In genomic region chr15:96365781-96366525, GRCh38 we compare ENCODE assay signal across 25 cellular contexts. TPM values are rescaled to one million over a fixed set of nuclear protein-coding genes. Genes with fewer than 3 reads are reported as not detected.
DNase-seq lines count a peak whose midpoint lies in the region; ATAC-seq and TF ChIP-seq lines count a peak whose summit lies in the region.
"Had no signal": no experiment of that assay in that cellular context is flagged by ENCODE, and none has a peak within 500 bp of the region (broad histone marks: within the 10 kb centered on the region; RNA-seq: fewer than 3 reads in every experiment).

No MANE protein-coding gene starts in this region.

- H3K27ac ChIP-seq in mesenchymal stem cell (ENCODE audit: low read length, poor library complexity, severe bottlenecking) (no peak overlapping the region), smooth muscle cell (ENCODE audit: low read depth) (no peak overlapping the region), GM23248 (no peak overlapping the region)
- H3K27ac ChIP-seq: neutrophil, tibial artery had no signal

- H3K27me3 Mint-ChIP-seq in WTC11 (ENCODE audit: low read depth), result no peaks in the 10 kb centered on the region

- H3K4me1 ChIP-seq in mesenchymal stem cell (ENCODE audit: control insufficient read depth, insufficient read depth, low read depth, low read length) (peaks cover 34% of the 10 kb centered on the region), smooth muscle cell (ENCODE audit: low read depth) (peaks cover 47% of the 10 kb centered on the region), GM23248 (ENCODE audit: insufficient read depth) (0 out of 2 replicates have a peak, but pooled peaks cover 3% of the 10 kb centered on the region)

- WGBS in mesenchymal stem cell, result 2% methylated on average over 41 of the region's 42 CpGs
- 4% methylated on average over 42 of the region's 42 CpGs for WGBS in smooth muscle cell (ENCODE audit: low lambda C conversion rate)
- WGBS in GM23248 (ENCODE audit: low coverage in 1 of 2, low lambda C conversion rate in 2 of 2, missing lambda C conversion rate in 2 of 2), 2 experiments, result 49 to 51% methylated on average over 42 of the region's 42 CpGs

- no peaks in the 10 kb centered on the region for H4K20me1 ChIP-seq in smooth muscle cell (ENCODE audit: low read depth)
- H4K20me1 ChIP-seq in GM23248 (ENCODE audit: insufficient read depth), result no peaks in the 10 kb centered on the region

- no peak overlapping the region for H4K91ac ChIP-seq in mesenchymal stem cell (ENCODE audit: low read length)

- no peaks in the 10 kb centered on the region; the same call in 1 of the 2 replicates for H3K36me3 Mint-ChIP-seq in WTC11
- H3K36me3 Mint-ChIP-seq in stimulated activated effector memory CD8-positive, alpha-beta T cell treated with anti-CD3 and anti-CD28 coated beads, Interleukin-12 subunit alpha, Interleukin-12 subunit beta, amount 100 ng/mL, for 72 hours, result no peaks in the 10 kb centered on the region

- no peaks in the 10 kb centered on the region for H3K36me3 ChIP-seq in mesenchymal stem cell (ENCODE audit: control insufficient read depth in 1 of 2, insufficient read depth in 2 of 2, low read depth in 1 of 2, low read length in 2 of 2)
- no peaks in the 10 kb centered on the region for H3K36me3 ChIP-seq in smooth muscle cell (ENCODE audit: low read depth)
- H3K36me3 ChIP-seq in GM23248 (ENCODE audit: low read depth), result no peaks in the 10 kb centered on the region
- H3K36me3 ChIP-seq: neutrophil, tibial artery had no signal

- H2BK5ac ChIP-seq in mesenchymal stem cell (ENCODE audit: low read depth, low read length, poor library complexity, severe bottlenecking), result no peak overlapping the region

- no peaks in the 10 kb centered on the region for H3K9me3 ChIP-seq in mesenchymal stem cell (ENCODE audit: control insufficient read depth, low read length)
- no peaks in the 10 kb centered on the region for H3K9me3 ChIP-seq in smooth muscle cell (replicated peaks; ENCODE audit: low read depth)
- H3K9me3 ChIP-seq in GM23248 (ENCODE audit: low read depth), result no peaks in the 10 kb centered on the region
- H3K9me3 ChIP-seq: neutrophil, tibial artery had no signal

- H3K9me2 ChIP-seq in GM23248 (ENCODE audit: insufficient read depth), result no peaks in the 10 kb centered on the region

- DNase-seq in GM20000 (ENCODE audit: low spot score) (peak; percentile 17), WTC11 (ENCODE audit: low spot score) (no peak), mesenchymal stem cell (peak; percentile 25), smooth muscle cell (lab: John Stamatoyannopoulos, UW; ENCODE audit: unreplicated experiment) (no peak), GM23248 (no peak), NCI-H1092 treated with DMSO at 0.1 percent for 48 hours (lab: John Stamatoyannopoulos, UW) (no peak)
- no peak for DNase-seq in stimulated activated effector memory CD8-positive, alpha-beta T cell treated with anti-CD3 and anti-CD28 coated beads, Interleukin-12 subunit alpha, Interleukin-12 subunit beta, amount 100 ng/mL, for 72 hours (ENCODE audit: low spot score in 2 of 2)
- DNase-seq: activated CD4-positive, alpha-beta T cell treated with anti-CD3 and anti-CD28 coated beads for 1 hour; activated gamma-delta T cell treated with Interleukin-2 at 50 U/mL for 16 hours; activated T-cell treated with anti-CD3 and anti-CD28 coated beads, Interleukin-2, amount 50 U/mL, for 24 hours; CD4-positive, CD25-positive, alpha-beta regulatory T cell; EL; islet precursor cell; KG1; MM.1S; NCI-H1417 treated with DMSO at 0.1 percent for 48 hours; NCI-H2107; NCI-H446 treated with DMSO at 0.1 percent for 48 hours; PC-3; SHP77 treated with DMSO at 0.1 percent for 48 hours; stimulated activated CD4-positive, alpha-beta T cell treated with anti-CD3 and anti-CD28 coated beads, Interleukin-4, amount 100 ng/mL, for 24 hours; T-cell; tibial artery had no signal

- peak overlapping the region; percentile 58 for H4K8ac ChIP-seq in mesenchymal stem cell (ENCODE audit: low read length)

- POLR2A ChIA-PET in WTC11 (lab: Charles Lee), result no interaction called here

- no peak overlapping the region for H2BK120ac ChIP-seq in mesenchymal stem cell (ENCODE audit: low read depth, low read length)

- peaks cover 32 to 100% of the 10 kb centered on the region in 2 experiments for H3K27me3 ChIP-seq in mesenchymal stem cell (ENCODE audit: control insufficient read depth in 1 of 2, insufficient read depth in 1 of 2, low read length in 2 of 2)
- H3K27me3 ChIP-seq in smooth muscle cell (ENCODE audit: low read depth), result peaks cover 100% of the 10 kb centered on the region
- H3K27me3 ChIP-seq in GM23248 (replicated peaks; ENCODE audit: insufficient read depth), result peaks cover 23% of the 10 kb centered on the region; the same call in 1 of the 2 replicates
- H3K27me3 ChIP-seq: tibial artery had no signal

- H3K4me2 ChIP-seq in mesenchymal stem cell (ENCODE audit: low read length, poor library complexity, severe bottlenecking) (peak overlapping the region; percentile 67), smooth muscle cell (peak overlapping the region; percentile 48), GM23248 (ENCODE audit: unreplicated experiment) (no peak overlapping the region)

- H3K79me2 ChIP-seq in smooth muscle cell (ENCODE audit: low read depth), result no peaks in the 10 kb centered on the region
- no peaks in the 10 kb centered on the region for H3K79me2 ChIP-seq in GM23248 (ENCODE audit: insufficient read depth)

- H2AK5ac ChIP-seq in mesenchymal stem cell (ENCODE audit: low read length, severe bottlenecking), result no peak overlapping the region

- in situ Hi-C loops in GM23248 (cut with MboI), result loop anchor here (25.0 kb wide), 2 partner anchors 871 to 1704 kb away; no protein-coding TSS in a partner anchor

- H3K9me3 Mint-ChIP-seq in WTC11, result no peaks in the 10 kb centered on the region
- H3K9me3 Mint-ChIP-seq in stimulated activated effector memory CD8-positive, alpha-beta T cell treated with anti-CD3 and anti-CD28 coated beads, Interleukin-12 subunit alpha, Interleukin-12 subunit beta, amount 100 ng/mL, for 72 hours, result no peaks in the 10 kb centered on the region

- no peak overlapping the region for H3K14ac ChIP-seq in mesenchymal stem cell (ENCODE audit: low read length in 2 of 2)

- H2AFZ ChIP-seq in mesenchymal stem cell (ENCODE audit: low read depth, low read length) (no peak overlapping the region), smooth muscle cell (ENCODE audit: low read depth) (no peak overlapping the region), GM23248 (no peak overlapping the region)

- no peak overlapping the region for H3K18ac ChIP-seq in mesenchymal stem cell (ENCODE audit: low read depth in 1 of 2, low read length in 2 of 2)

- no peak overlapping the region for H3K27ac Mint-ChIP-seq in WTC11
- H3K27ac Mint-ChIP-seq in stimulated activated effector memory CD8-positive, alpha-beta T cell treated with anti-CD3 and anti-CD28 coated beads, Interleukin-12 subunit alpha, Interleukin-12 subunit beta, amount 100 ng/mL, for 72 hours, result no peak overlapping the region
- H3K27ac Mint-ChIP-seq: activated T-cell treated with anti-CD3 and anti-CD28 coated beads, Interleukin-2, amount 50 U/mL, for 24 hours; CD4-positive, CD25-positive, alpha-beta regulatory T cell; stimulated activated naive CD8-positive, alpha-beta T cell treated with anti-CD3 and anti-CD28 coated beads, Interleukin-15, Interleukin-2, amounts not matched to agents 100 ng/mL and 50 ng/mL, for 24 hours; T-cell had no signal

- H3K4me3 ChIP-seq in mesenchymal stem cell (ENCODE audit: insufficient read depth in 1 of 2, low read depth in 1 of 2, low read length in 2 of 2) (no peak overlapping the region), smooth muscle cell (no peak overlapping the region), GM23248 (no peak overlapping the region)
- H3K4me3 ChIP-seq: tibial artery had no signal

- H3K4me3 Mint-ChIP-seq in WTC11, result peak overlapping the region; percentile 31; the same call in 1 of the 2 replicates
- no peak overlapping the region for H3K4me3 Mint-ChIP-seq in stimulated activated effector memory CD8-positive, alpha-beta T cell treated with anti-CD3 and anti-CD28 coated beads, Interleukin-12 subunit alpha, Interleukin-12 subunit beta, amount 100 ng/mL, for 72 hours
- H3K4me3 Mint-ChIP-seq: activated T-cell treated with anti-CD3 and anti-CD28 coated beads, Interleukin-2, amount 50 U/mL, for 24 hours; CD4-positive, CD25-positive, alpha-beta regulatory T cell; stimulated activated naive CD8-positive, alpha-beta T cell treated with anti-CD3 and anti-CD28 coated beads, Interleukin-15, Interleukin-2, amounts not matched to agents 100 ng/mL and 50 ng/mL, for 24 hours; T-cell had no signal

- H3K4ac ChIP-seq in mesenchymal stem cell (ENCODE audit: low read depth in 1 of 2, low read length in 2 of 2), result no peak overlapping the region

- no peak; the same call in 1 of the 2 replicates for ATAC-seq in WTC11
- ATAC-seq in stimulated activated effector memory CD8-positive, alpha-beta T cell treated with anti-CD3 and anti-CD28 coated beads, Interleukin-12 subunit alpha, Interleukin-12 subunit beta, amount 100 ng/mL, for 72 hours, result no peak
- ATAC-seq: PC-3, T-cell had no signal

- H2BK12ac ChIP-seq in mesenchymal stem cell (ENCODE audit: low read length in 2 of 2), result no peak overlapping the region

- H2BK15ac ChIP-seq in mesenchymal stem cell (ENCODE audit: low read depth, poor library complexity, severe bottlenecking), result no peak overlapping the region

- H3K9ac ChIP-seq in mesenchymal stem cell (ENCODE audit: low read length) (no peak overlapping the region), smooth muscle cell (ENCODE audit: low read depth) (no peak overlapping the region), GM23248 (no peak overlapping the region)

- peaks cover 50% of the 10 kb centered on the region for H3K79me1 ChIP-seq in mesenchymal stem cell (replicated peaks; ENCODE audit: low read length, poor library complexity, severe bottlenecking)

- no peak overlapping the region for H3K23ac ChIP-seq in mesenchymal stem cell (ENCODE audit: low read length in 2 of 2)

- H3F3A ChIP-seq in smooth muscle cell (ENCODE audit: low read depth), result no peaks in the 10 kb centered on the region
- no peaks in the 10 kb centered on the region for H3F3A ChIP-seq in GM23248 (ENCODE audit: insufficient read depth)

- peaks cover 66% of the 10 kb centered on the region for H3K4me1 Mint-ChIP-seq in WTC11
- no peaks in the 10 kb centered on the region for H3K4me1 Mint-ChIP-seq in stimulated activated effector memory CD8-positive, alpha-beta T cell treated with anti-CD3 and anti-CD28 coated beads, Interleukin-12 subunit alpha, Interleukin-12 subunit beta, amount 100 ng/mL, for 72 hours

- CTCF ChIA-PET in WTC11 (lab: Charles Lee), result interaction anchor here (1.1 to 1.8 kb wide), 4 partner anchors 8 to 39 kb away, joined by 3 to 10 read pairs (median 5); no protein-coding TSS in a partner anchor

- TF ChIP-seq CTCF in GM20000 (IDR thresholded peaks at IDR 0.05; ENCODE audit: extremely low read depth, missing control alignments) (no peak), WTC11 (IDR thresholded peaks at IDR 0.05) (no peak), smooth muscle cell (IDR thresholded peaks at IDR 0.05; ENCODE audit: borderline replicate concordance, insufficient read depth, poor library complexity, severe bottlenecking) (no peak)

RNA-seq across cellular contexts. Expression of gene NR2F2, which starts 35.5 kb away (rescaled TPM):
- total RNA-seq in WTC11 (2021), result 0.27 to 0.57 TPM (median 0.55 TPM) in 3 replicates
- 117 TPM for polyA plus RNA-seq in mesenchymal stem cell (2013, experiment 1 of 2)
- polyA plus RNA-seq in mesenchymal stem cell (2013, experiment 2 of 2), result 115 TPM
- total RNA-seq in smooth muscle cell, result 4.5 and 9.8 TPM in 2 replicates
- polyA plus RNA-seq in smooth muscle cell, result 4.7 and 11.3 TPM in 2 replicates
- 5.9 and 7.3 TPM in 2 replicates for total RNA-seq in GM23248 (2014; rRNA removed; shearing (Covaris generic))
- 23.8 and 25.1 TPM in 2 replicates for polyA plus RNA-seq in GM23248 (2016; fragmentation: Nextera tagmentation; extraction: Ambion mirVana)
- total RNA-seq: CD4-positive, CD25-positive, alpha-beta regulatory T cell had no signal
- polyA plus RNA-seq: CD4-positive, CD25-positive, alpha-beta regulatory T cell had no signal

Comparison
In these comparisons a context has a peak if more than half of its experiments do, and no peak if none do; other contexts are left out.
1. DNase-seq: peak in GM20000 (single experiment) and mesenchymal stem cell (single experiment); none in WTC11 (single experiment), smooth muscle cell (single experiment), GM23248 (single experiment), NCI-H1092 treated with DMSO at 0.1 percent for 48 hours (single experiment) and stimulated activated effector memory CD8-positive, alpha-beta T cell treated with anti-CD3 and anti-CD28 coated beads, Interleukin-12 subunit alpha, Interleukin-12 subunit beta, amount 100 ng/mL, for 72 hours (0 of 2).